ENCODE assay signal across 11 cellular contexts in genomic region chr3:132788299-132788698, GRCh38.
DNase-seq lines count a peak whose midpoint lies in the region; ATAC-seq and TF ChIP-seq lines count a peak whose summit lies in the region.
"Had no signal": no experiment of that assay in that cellular context is flagged by ENCODE, and none has a peak within 500 bp of the region (broad histone marks: within the 10 kb centered on the region; RNA-seq: fewer than 3 reads in every experiment).

No MANE protein-coding gene starts in this region.

- intact Hi-C loops in thyroid gland (cut with DNase I) = no loop called here
- intact Hi-C loops in activated CD4-positive, alpha-beta T cell treated with anti-CD3 and anti-CD28 coated beads, Interleukin-2, amount 10 ng/mL, durations not matched to agents 24 days and 14 days (cut with micrococcal nuclease) = no loop called here

- DNase-seq in DMS153 treated with DMSO at 0.1 percent for 48 hours (lab: John Stamatoyannopoulos, UW; ENCODE audit: unreplicated experiment) (peak; percentile 14), DMS153 (lab: John Stamatoyannopoulos, UW) (no peak), astrocyte of the spinal cord (ENCODE audit: low read depth, low spot score) (peak; percentile 90), hepatocyte (ENCODE audit: low spot score) (peak; percentile 63), thyroid gland (peak; percentile 23 to 32), immature natural killer cell (no peak)
- DNase-seq in activated CD4-positive, alpha-beta T cell treated with anti-CD3 and anti-CD28 coated beads, Interleukin-2, amount 10 ng/mL, durations not matched to agents 24 days and 14 days = no peak
- DNase-seq: 8988T, spleen had no signal

- H3K27ac Mint-ChIP-seq in immature natural killer cell = no peak overlapping the region
- H3K27ac Mint-ChIP-seq in activated CD4-positive, alpha-beta T cell treated with anti-CD3 and anti-CD28 coated beads, Interleukin-2, amount 10 ng/mL, durations not matched to agents 24 days and 14 days = no peak overlapping the region

- TF ChIP-seq CTCF in astrocyte of the spinal cord (IDR thresholded peaks at IDR 0.05; ENCODE audit: low read depth, low read length) = no peak
- no peak for TF ChIP-seq CTCF in hepatocyte (IDR thresholded peaks at IDR 0.05; ENCODE audit: poor library complexity)
- TF ChIP-seq CTCF in thyroid gland (IDR thresholded peaks at IDR 0.05) = no peak

- H3K27ac ChIP-seq in hepatocyte (peak overlapping the region; percentile 22), thyroid gland (no peak overlapping the region)
- H3K27ac ChIP-seq: VCaP had no signal

- H3K36me3 Mint-ChIP-seq in immature natural killer cell = no peaks in the 10 kb centered on the region
- H3K36me3 Mint-ChIP-seq in activated CD4-positive, alpha-beta T cell treated with anti-CD3 and anti-CD28 coated beads, Interleukin-2, amount 10 ng/mL, durations not matched to agents 24 days and 14 days (ENCODE audit: low read depth) = no peaks in the 10 kb centered on the region

- no peaks in the 10 kb centered on the region for H3K9me2 ChIP-seq in hepatocyte (replicated peaks; ENCODE audit: insufficient read depth)

- peaks cover 0 to 8% (median 6%) of the 10 kb centered on the region in 3 donors for H3K27me3 Mint-ChIP-seq in immature natural killer cell (ENCODE audit: low read depth in 3 of 3)
- peaks cover 5% of the 10 kb centered on the region for H3K27me3 Mint-ChIP-seq in activated CD4-positive, alpha-beta T cell treated with anti-CD3 and anti-CD28 coated beads, Interleukin-2, amount 10 ng/mL, durations not matched to agents 24 days and 14 days

- H3K9me3 ChIP-seq in hepatocyte (ENCODE audit: low read depth) (no peaks in the 10 kb centered on the region), thyroid gland (no peaks in the 10 kb centered on the region)
- H3K9me3 ChIP-seq: spleen had no signal

- H3K36me3 ChIP-seq in hepatocyte (replicated peaks; ENCODE audit: insufficient read depth, low read depth) (no peaks in the 10 kb centered on the region), thyroid gland (no peaks in the 10 kb centered on the region)
- H3K36me3 ChIP-seq: spleen had no signal

- no peaks in the 10 kb centered on the region for H3K4me1 Mint-ChIP-seq in immature natural killer cell
- H3K4me1 Mint-ChIP-seq in activated CD4-positive, alpha-beta T cell treated with anti-CD3 and anti-CD28 coated beads, Interleukin-2, amount 10 ng/mL, durations not matched to agents 24 days and 14 days = no peaks in the 10 kb centered on the region

- no peak overlapping the region for H3K4me2 ChIP-seq in hepatocyte

- H3K4me1 ChIP-seq in hepatocyte (ENCODE audit: insufficient read depth) (no peaks in the 10 kb centered on the region), thyroid gland (peaks cover 0 to 8% of the 10 kb centered on the region in 2 donors)
- H3K4me1 ChIP-seq: spleen had no signal

- in situ Hi-C loops in astrocyte of the spinal cord (cut with HindIII; ENCODE audit: low sequenced_read_pairs) = no loop called here

- no peaks in the 10 kb centered on the region for H4K20me1 ChIP-seq in hepatocyte (ENCODE audit: insufficient read depth, poor library complexity, severe bottlenecking)

- H3K79me2 ChIP-seq in hepatocyte = no peaks in the 10 kb centered on the region

- no peak overlapping the region for H3K4me3 ChIP-seq in astrocyte of the spinal cord (ENCODE audit: low read depth, low read length)
- no peak overlapping the region for H3K4me3 ChIP-seq in hepatocyte
- H3K4me3 ChIP-seq in thyroid gland (replicated peaks in 1 of 3) = no peak overlapping the region
- H3K4me3 ChIP-seq: spleen had no signal

- no peak overlapping the region for H2AFZ ChIP-seq in hepatocyte

- H3K4me3 Mint-ChIP-seq in immature natural killer cell = no peak overlapping the region
- H3K4me3 Mint-ChIP-seq in activated CD4-positive, alpha-beta T cell treated with anti-CD3 and anti-CD28 coated beads, Interleukin-2, amount 10 ng/mL, durations not matched to agents 24 days and 14 days = no peak overlapping the region

- no peak for TF ChIP-seq POLR2A in thyroid gland (IDR thresholded peaks at IDR 0.05)

- peaks cover 0 to 3% (median under 1%) of the 10 kb centered on the region in 6 donors for H3K9me3 Mint-ChIP-seq in immature natural killer cell
- H3K9me3 Mint-ChIP-seq in activated CD4-positive, alpha-beta T cell treated with anti-CD3 and anti-CD28 coated beads, Interleukin-2, amount 10 ng/mL, durations not matched to agents 24 days and 14 days = no peaks in the 10 kb centered on the region

- H3K27me3 ChIP-seq in hepatocyte (no peaks in the 10 kb centered on the region), thyroid gland (no peaks in the 10 kb centered on the region)
- H3K27me3 ChIP-seq: spleen had no signal

- ATAC-seq in HG02798 (IDR thresholded peaks at IDR 0.05; ENCODE audit: poor library complexity, unreplicated experiment) = no peak

Comparison
In these comparisons a context has a peak if more than half of its experiments do, and no peak if none do; other contexts are left out.
1. DNase-seq: peak in DMS153 treated with DMSO at 0.1 percent for 48 hours (single experiment), astrocyte of the spinal cord (single experiment), hepatocyte (single experiment) and thyroid gland (2 of 2); none in DMS153 (single experiment), immature natural killer cell (0 of 3) and activated CD4-positive, alpha-beta T cell treated with anti-CD3 and anti-CD28 coated beads, Interleukin-2, amount 10 ng/mL, durations not matched to agents 24 days and 14 days (single experiment).